ENCODE assay signal across 23 cellular contexts in the genomic region with DNA sequence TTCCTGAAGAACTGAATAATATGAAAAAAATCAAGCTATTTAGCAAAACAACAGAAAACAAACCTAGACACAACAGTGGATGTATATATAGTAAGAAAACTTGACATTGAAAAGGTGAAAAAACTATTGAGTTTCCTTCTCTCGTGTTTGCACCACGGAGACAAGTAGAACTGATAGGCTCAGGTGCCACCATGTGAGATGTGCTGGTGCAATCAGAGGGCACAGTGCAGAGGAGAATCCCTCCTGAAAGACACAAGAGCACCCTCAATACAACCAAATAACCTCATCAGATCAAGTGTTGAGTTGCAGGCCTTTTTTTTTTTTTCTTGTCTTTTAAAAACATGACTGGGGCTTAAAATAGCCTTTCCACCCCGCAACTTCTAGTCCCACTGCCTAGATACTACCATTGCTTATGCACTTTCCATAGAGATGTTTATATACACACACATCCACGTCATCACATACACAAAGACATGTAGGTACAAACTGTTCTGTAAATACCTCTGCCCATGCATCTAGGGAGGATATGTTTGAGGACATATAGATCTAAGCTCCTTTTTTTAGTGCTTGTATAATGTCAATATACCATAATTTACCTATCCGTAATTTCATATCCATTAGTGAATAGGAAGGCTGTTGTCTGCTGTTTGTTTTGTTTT. TPM values are rescaled to one million over a fixed set of nuclear protein-coding genes. Genes with fewer than 3 reads are reported as not detected.
DNase-seq lines count a peak whose midpoint lies in the region; ATAC-seq, FAIRE-seq and TF ChIP-seq lines count a peak whose summit lies in the region.
"Had no signal": no experiment of that assay in that cellular context is flagged by ENCODE, and none has a peak within 500 bp of the region (broad histone marks: within the 10 kb centered on the region; RNA-seq: fewer than 3 reads in every experiment).

No MANE protein-coding gene starts in this region.

- TF ChIP-seq CTCF in GM23338 (conservative IDR thresholded peaks at IDR 0.05; ENCODE audit: low read depth in 2 of 2): no peak
- TF ChIP-seq CTCF in OCI-LY7 (conservative IDR thresholded peaks at IDR 0.05; ENCODE audit: low read length): no peak
- no peak for TF ChIP-seq CTCF in pancreas (IDR thresholded peaks at IDR 0.05)

- H3K36me3 ChIP-seq in GM23338 (ENCODE audit: insufficient read depth) (no peaks in the 10 kb centered on the region), OCI-LY7 (ENCODE audit: insufficient read depth, low read length) (no peaks in the 10 kb centered on the region), pancreas (no peaks in the 10 kb centered on the region)

- FAIRE-seq in pancreas (lab: Jason Lieb, UNC): no peak
- FAIRE-seq: HTR-8/SVneo, kidney had no signal

- H3K36me3 Mint-ChIP-seq in GM23338 (ENCODE audit: low read depth): peaks cover 20% of the 10 kb centered on the region; the same call in 2 of the 3 replicates
- H3K36me3 Mint-ChIP-seq in effector memory CD8-positive, alpha-beta T cell (ENCODE audit: insufficient read depth): peaks cover 24% of the 10 kb centered on the region

- POLR2A ChIA-PET in OCI-LY7 (lab: Charles Lee): no interaction called here

- H3K4me3 Mint-ChIP-seq in GM23338: no peak overlapping the region
- no peak overlapping the region for H3K4me3 Mint-ChIP-seq in effector memory CD8-positive, alpha-beta T cell
- H3K4me3 Mint-ChIP-seq: activated naive CD8-positive, alpha-beta T cell treated with anti-CD3 and anti-CD28 coated beads, Interleukin-2, amount 10 ng/mL, durations not matched to agents 7 days and 5 days; activated T-helper 1 cell treated with anti-CD3 and anti-CD28 coated beads, Interleukin-12 subunit alpha, Interleukin-12 subunit beta, Interleukin-2, Interleukin-4 antibody, amounts not matched to agents 30 ng/mL and 10 ng/mL and 1 ng/mL, durations not matched to agents 14 hours and 24 hours and 36 hours; neural crest cell had no signal

- H3K27me3 Mint-ChIP-seq in GM23338 (ENCODE audit: insufficient read depth, low read depth, poor library complexity): peaks cover 3% of the 10 kb centered on the region
- H3K27me3 Mint-ChIP-seq in effector memory CD8-positive, alpha-beta T cell: no peaks in the 10 kb centered on the region
- H3K27me3 Mint-ChIP-seq: activated naive CD8-positive, alpha-beta T cell treated with anti-CD3 and anti-CD28 coated beads, Interleukin-2, amount 10 ng/mL, durations not matched to agents 7 days and 5 days had no signal

- H3K27me3 ChIP-seq in GM23338 (ENCODE audit: insufficient read depth): no peaks in the 10 kb centered on the region
- no peaks in the 10 kb centered on the region for H3K27me3 ChIP-seq in pancreas
- H3K27me3 ChIP-seq: transverse colon had no signal

- H3K27ac Mint-ChIP-seq in GM23338: 0 out of 2 replicates have a peak overlapping the region, but pooled peaks have one; percentile 21
- peak overlapping the region; percentile 31 to 64 for H3K27ac Mint-ChIP-seq in effector memory CD8-positive, alpha-beta T cell
- H3K27ac Mint-ChIP-seq: activated naive CD8-positive, alpha-beta T cell treated with anti-CD3 and anti-CD28 coated beads, Interleukin-2, amount 10 ng/mL, durations not matched to agents 7 days and 5 days; activated T-helper 1 cell treated with anti-CD3 and anti-CD28 coated beads, Interleukin-12 subunit alpha, Interleukin-12 subunit beta, Interleukin-2, Interleukin-4 antibody, amounts not matched to agents 30 ng/mL and 10 ng/mL and 1 ng/mL, durations not matched to agents 14 hours and 24 hours and 36 hours had no signal

- ATAC-seq in GM23338 (no peak; the same call in 2 of the 3 replicates), pancreas (peak in 3 of 4 donors; percentile 32 to 52 (median 33))
- peak; percentile 31 for ATAC-seq in effector memory CD8-positive, alpha-beta T cell (replicated peaks)
- ATAC-seq: stimulated activated naive CD8-positive, alpha-beta T cell treated with anti-CD3 and anti-CD28 coated beads, Interleukin-15, Interleukin-2, amounts not matched to agents 100 U/mL and 50 U/mL, for 24 hours had no signal

- 52 to 64% methylated on average over 5 of the region's 5 CpGs for WGBS in pancreas, 2 donors

- intact Hi-C loops in OCI-LY7 (cut with micrococcal nuclease; ENCODE audit: unreplicated experiment): no loop called here
- intact Hi-C loops in pancreas (cut with DNase I): no loop called here

- H3K9me2 ChIP-seq in GM23338 (ENCODE audit: insufficient read depth) (no peaks in the 10 kb centered on the region), OCI-LY7 (ENCODE audit: insufficient read depth, low read length) (no peaks in the 10 kb centered on the region)

- CTCF ChIA-PET in OCI-LY7 (lab: Charles Lee; ENCODE audit: unreplicated experiment): no interaction called here

- H3K9me3 Mint-ChIP-seq in GM23338: no peaks in the 10 kb centered on the region
- H3K9me3 Mint-ChIP-seq in effector memory CD8-positive, alpha-beta T cell: no peaks in the 10 kb centered on the region
- H3K9me3 Mint-ChIP-seq: activated naive CD8-positive, alpha-beta T cell treated with anti-CD3 and anti-CD28 coated beads, Interleukin-2, amount 10 ng/mL, durations not matched to agents 7 days and 5 days; activated T-helper 1 cell treated with anti-CD3 and anti-CD28 coated beads, Interleukin-12 subunit alpha, Interleukin-12 subunit beta, Interleukin-2, Interleukin-4 antibody, amounts not matched to agents 30 ng/mL and 10 ng/mL and 1 ng/mL, durations not matched to agents 14 hours and 24 hours and 36 hours; neural crest cell had no signal

- peaks cover 38% of the 10 kb centered on the region for H4K20me1 ChIP-seq in GM23338 (replicated peaks; ENCODE audit: insufficient read depth)
- H4K20me1 ChIP-seq in OCI-LY7 (ENCODE audit: insufficient read depth, low read length): peaks cover 6% of the 10 kb centered on the region

- no peak overlapping the region for H2AFZ ChIP-seq in GM23338
- H2AFZ ChIP-seq in OCI-LY7 (ENCODE audit: low read length): no peak overlapping the region

- H3K27ac ChIP-seq in GM23338 (ENCODE audit: low read depth) (no peak overlapping the region), OCI-LY7 (ENCODE audit: low read depth, low read length, poor library complexity, severe bottlenecking) (no peak overlapping the region), pancreas (peak overlapping the region in 1 of 4 donors; percentile 37)
- H3K27ac ChIP-seq: epithelial cell of prostate, transverse colon had no signal

- H3K4me1 Mint-ChIP-seq in GM23338: peaks cover 22% of the 10 kb centered on the region
- peaks cover 19 to 37% of the 10 kb centered on the region in 2 donors for H3K4me1 Mint-ChIP-seq in effector memory CD8-positive, alpha-beta T cell (ENCODE audit: low read depth in 2 of 2)

- no peak for DNase-seq in GM23338 (ENCODE audit: low spot score)
- DNase-seq in OCI-LY7 (ENCODE audit: low spot score): no peak
- DNase-seq in effector memory CD8-positive, alpha-beta T cell: no peak
- DNase-seq in pancreas: no peak
- no peak for DNase-seq in D341Med (ENCODE audit: low spot score)
- no peak for DNase-seq in HCEC 1CT
- no peak for DNase-seq in NCI-H510A treated with DMSO at 0.1 percent for 48 hours (lab: John Stamatoyannopoulos, UW)
- DNase-seq: activated naive CD8-positive, alpha-beta T cell treated with anti-CD3 and anti-CD28 coated beads, Interleukin-2, amount 10 ng/mL, durations not matched to agents 7 days and 5 days; dermis blood vessel endothelial cell; foreskin fibroblast; hippocampal formation; Kasumi-1; kidney; NCI-H1092; NCI-H2081; stimulated activated CD4-positive, alpha-beta T cell treated with anti-CD3 and anti-CD28 coated beads, Interleukin-4, amount 100 ng/mL, for 1 hour; stimulated activated naive CD8-positive, alpha-beta T cell treated with anti-CD3 and anti-CD28 coated beads, Interleukin-15, Interleukin-2, amounts not matched to agents 100 U/mL and 50 U/mL, for 24 hours; transverse colon had no signal

- no TSS peak for BruUV-seq in OCI-LY7 (replicated peaks; lab: Mats Ljungman, UMichigan)

- H3K9me3 ChIP-seq in OCI-LY7 (ENCODE audit: low read length): no peaks in the 10 kb centered on the region
- H3K9me3 ChIP-seq in pancreas: no peaks in the 10 kb centered on the region
- H3K9me3 ChIP-seq: transverse colon had no signal

- peaks cover 8% of the 10 kb centered on the region; the same call in 1 of the 2 replicates for H3K4me1 ChIP-seq in GM23338 (ENCODE audit: insufficient read depth)
- peaks cover 2% of the 10 kb centered on the region for H3K4me1 ChIP-seq in OCI-LY7 (ENCODE audit: insufficient read depth, low read length, poor library complexity, severe bottlenecking)
- peaks cover 32 to 45% (median 37%) of the 10 kb centered on the region in 3 donors for H3K4me1 ChIP-seq in pancreas

- H3K79me2 ChIP-seq in GM23338 (replicated peaks; ENCODE audit: insufficient read depth) (peaks cover 99% of the 10 kb centered on the region), OCI-LY7 (ENCODE audit: insufficient read depth, low read depth, low read length) (no peaks in the 10 kb centered on the region)

- H3K4me2 ChIP-seq in GM23338 (no peak overlapping the region), OCI-LY7 (ENCODE audit: low read length) (peak overlapping the region; percentile 18; the same call in 1 of the 2 replicates)
- H3K4me2 ChIP-seq: smooth muscle cell had no signal

- no peak overlapping the region for H3K4me3 ChIP-seq in GM23338
- no peak overlapping the region for H3K4me3 ChIP-seq in OCI-LY7 (ENCODE audit: low read depth, low read length, poor library complexity, severe bottlenecking)
- H3K4me3 ChIP-seq in pancreas: no peak overlapping the region
- H3K4me3 ChIP-seq: smooth muscle cell, transverse colon had no signal

- H3F3A ChIP-seq in GM23338 (replicated peaks; ENCODE audit: low read depth): no peaks in the 10 kb centered on the region; the same call in 1 of the 2 replicates

TF ChIP-seq in GM23338, 12 proteins besides CTCF, POLR2A, EP300 and RAD21 (continues in another document):
- no peak for TF ChIP-seq CREB1 (CRISPR knock-in tag; IDR thresholded peaks at IDR 0.05; ENCODE audit: low read depth)

RNA-seq across cellular contexts. Expression of gene UBE2H, which starts 54.1 kb away (rescaled TPM):
- total RNA-seq in GM23338 (2014; rRNA removed; shearing (Covaris generic)): 86.5 and 107 TPM in 2 replicates
- polyA plus RNA-seq in GM23338 (2016; fragmentation: Nextera tagmentation; extraction: Ambion mirVana) (37.2 and 40.8 TPM in 2 replicates), pancreas (10 to 100 TPM; 16.7 to 27.7 TPM)
- total RNA-seq in OCI-LY7 (2014; rRNA removed; shearing (Covaris generic)): 12.7 and 15.0 TPM in 2 replicates
- total RNA-seq in OCI-LY7 (2022) (35.3 and 41.4 TPM in 2 replicates), pancreas (10 to 100 TPM; 56.7 to 85.6 (median 67.3) TPM)
